16 cellular contexts compared by ENCODE assay signal in the genomic region with DNA sequence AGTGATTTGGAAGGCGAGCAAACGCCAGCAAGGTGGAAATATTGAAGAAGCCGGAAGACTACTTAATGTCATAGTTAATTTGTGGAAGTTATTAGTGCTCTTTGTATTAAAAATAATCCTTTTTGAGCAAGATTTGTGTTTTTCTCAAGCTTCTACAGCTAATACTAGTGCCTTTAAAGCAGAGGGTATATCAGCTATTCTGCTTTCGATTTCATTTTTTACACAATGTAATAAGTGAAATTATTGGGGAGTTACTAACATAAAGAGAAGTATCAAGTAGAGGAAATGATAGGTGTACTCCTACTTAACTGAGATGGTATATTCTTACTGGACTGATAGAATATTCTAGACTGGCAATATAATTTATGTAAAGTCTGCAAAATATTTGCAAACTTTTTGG.
A peak's percentile ranks its signal among the peaks of the same experiment; 100 is the strongest.
DNase-seq lines count a peak whose midpoint lies in the region; ATAC-seq, FAIRE-seq and TF ChIP-seq lines count a peak whose summit lies in the region.
"Had no signal": no experiment of that assay in that cellular context is flagged by ENCODE, and none has a peak within 500 bp of the region (broad histone marks: within the 10 kb centered on the region; RNA-seq: fewer than 3 reads in every experiment).

No MANE protein-coding gene starts in this region.

- ATAC-seq in GM12878 = peak; percentile 58

- SMC1A ChIA-PET in GM12878 (lab: Charles Lee; ENCODE audit: uncharacterized antibody, unreplicated experiment) = interaction anchor here (0.5 to 1.2 kb wide), 3 partner anchors 79 to 936 kb away, joined by 3 to 4 read pairs (median 3); no protein-coding TSS in a partner anchor

- RAD21 ChIA-PET in GM12878 (lab: Charles Lee; ENCODE audit: unreplicated experiment) = interaction anchor here (1.0 kb wide), 1 partner anchor 568 kb away, joined by 3 read pairs; no protein-coding TSS in a partner anchor

- H3K36me3 ChIP-seq in GM12878 (ENCODE audit: control insufficient read depth in 2 of 2, insufficient read depth in 2 of 2, low read length in 1 of 2) = no peaks in the 10 kb centered on the region
- no peaks in the 10 kb centered on the region for H3K36me3 ChIP-seq in skeletal muscle satellite cell (ENCODE audit: insufficient read depth, low read length)
- H3K36me3 ChIP-seq: BLaER1 treated with 17β-estradiol and CSF1 and Interleukin-3, amounts not matched to agents 10 nM and 100 nM; HAP-1 had no signal

- WGBS in GM12878 (ENCODE audit: insufficient coverage, insufficient replicate concordance, low lambda C conversion rate, missing lambda C conversion rate) = 26% methylated on average over 4 of the region's 4 CpGs

- no peak for TF ChIP-seq RAD21 in GM12878 (IDR thresholded peaks at IDR 0.05; ENCODE audit: insufficient read depth, low read depth, low read length)

- H3K27me3 Mint-ChIP-seq in neural crest cell (ENCODE audit: low read depth) = no peaks in the 10 kb centered on the region

- H3K9ac ChIP-seq in GM12878 (ENCODE audit: control insufficient read depth, insufficient read depth, low read length) (no peak overlapping the region), skeletal muscle satellite cell (ENCODE audit: low read depth, low read length) (peak overlapping the region; percentile 27)
- H3K9ac ChIP-seq: BLaER1 treated with 17β-estradiol and CSF1 and Interleukin-3, amounts not matched to agents 10 nM and 100 nM had no signal

- no peak overlapping the region for H3K27ac ChIP-seq in GM12878 (ENCODE audit: control insufficient read depth, insufficient read depth)
- H3K27ac ChIP-seq: 22Rv1; BLaER1 treated with 17β-estradiol and CSF1 and Interleukin-3, amounts not matched to agents 10 nM and 100 nM had no signal

- no peak for TF ChIP-seq EP300 in GM12878 (IDR thresholded peaks at IDR 0.05; ENCODE audit: borderline replicate concordance in 1 of 2, control insufficient read depth in 1 of 2, low read depth in 2 of 2, low read length in 2 of 2)

- no peaks in the 10 kb centered on the region for H3K27me3 ChIP-seq in GM12878 (replicated peaks in 1 of 2; ENCODE audit: control insufficient read depth in 2 of 2, insufficient read depth in 2 of 2, low read length in 1 of 2)
- H3K27me3 ChIP-seq in skeletal muscle satellite cell (ENCODE audit: control insufficient read depth, insufficient read depth, low read length) = no peaks in the 10 kb centered on the region
- H3K27me3 ChIP-seq: BLaER1 treated with 17β-estradiol and CSF1 and Interleukin-3, amounts not matched to agents 10 nM and 100 nM had no signal

- peak overlapping the region; percentile 3 for H3K27ac Mint-ChIP-seq in neural crest cell (ENCODE audit: unreplicated experiment)

- H4K20me1 ChIP-seq in GM12878 (ENCODE audit: control insufficient read depth, insufficient read depth) = no peaks in the 10 kb centered on the region
- H4K20me1 ChIP-seq: BLaER1 treated with 17β-estradiol and CSF1 and Interleukin-3, amounts not matched to agents 10 nM and 100 nM had no signal

- CTCF ChIA-PET in GM12878 (lab: Yijun Ruan, JAX) = interaction anchor here (0.9 to 1.7 kb wide), 2 partner anchors 193 to 236 kb away, joined by 4 to 6 read pairs; no protein-coding TSS in a partner anchor

- FAIRE-seq in GM12878 (lab: Jason Lieb, UNC) = no peak

- BruUV-seq in GM12878 (replicated peaks; lab: Mats Ljungman, UMichigan) = no TSS peak

- H3K9me3 ChIP-seq in GM12878 (replicated peaks; ENCODE audit: control insufficient read depth, insufficient read depth, low read length) (no peaks in the 10 kb centered on the region), skeletal muscle satellite cell (replicated peaks; ENCODE audit: low read length) (no peaks in the 10 kb centered on the region)
- H3K9me3 ChIP-seq: BLaER1 treated with 17β-estradiol and CSF1 and Interleukin-3, amounts not matched to agents 10 nM and 100 nM; HAP-1 had no signal

- H3K4me3 Mint-ChIP-seq in neural crest cell = no peak overlapping the region

- H3K79me2 ChIP-seq in GM12878 (ENCODE audit: control insufficient read depth, insufficient read depth, low read length) = no peaks in the 10 kb centered on the region

- H3K4me1 ChIP-seq in GM12878 (ENCODE audit: control insufficient read depth, insufficient read depth, low read length) (no peaks in the 10 kb centered on the region), skeletal muscle satellite cell (ENCODE audit: control insufficient read depth, insufficient read depth, low read length) (peaks cover 27% of the 10 kb centered on the region)
- H3K4me1 ChIP-seq: BLaER1 treated with 17β-estradiol and CSF1 and Interleukin-3, amounts not matched to agents 10 nM and 100 nM had no signal

- no peaks in the 10 kb centered on the region for H3K9me3 Mint-ChIP-seq in neural crest cell

- in situ Hi-C loops in GM12878 (cut with MboI) = loop anchor here (25.0 kb wide), 2 partner anchors 562 to 1062 kb away; a partner anchor contains a TSS

- no peak overlapping the region for H2AFZ ChIP-seq in GM12878 (ENCODE audit: control insufficient read depth, low read depth, low read length)

- POLR2A ChIA-PET in GM12878 (lab: Charles Lee) = interaction anchor here (0.6 kb wide), 1 partner anchor 1839 kb away, joined by 5 read pairs; no protein-coding TSS in a partner anchor

- H3K4me2 ChIP-seq in GM12878 (ENCODE audit: control insufficient read depth, insufficient read depth) = no peak overlapping the region
- peak overlapping the region; percentile 71 for H3K4me2 ChIP-seq in skeletal muscle satellite cell (ENCODE audit: low read length)
- H3K4me2 ChIP-seq: BLaER1 treated with 17β-estradiol and CSF1 and Interleukin-3, amounts not matched to agents 10 nM and 100 nM had no signal

- no peak overlapping the region for H3K4me3 ChIP-seq in GM12878
- H3K4me3 ChIP-seq in skeletal muscle satellite cell (ENCODE audit: low read length) = peak overlapping the region; percentile 53
- H3K4me3 ChIP-seq: BLaER1 treated with 17β-estradiol and CSF1 and Interleukin-3, amounts not matched to agents 10 nM and 100 nM; HAP-1 had no signal

- DNase-seq in NOMO-1 treated with DMSO at 0.1 percent for 48 hours (lab: John Stamatoyannopoulos, UW; ENCODE audit: unreplicated experiment) (peak; percentile 3), NOMO-1 treated with dmso at 0.1 percent for 144 hours (lab: John Stamatoyannopoulos, UW; ENCODE audit: unreplicated experiment) (no peak), GM12878 (ENCODE audit: low read depth, low spot score) (no peak), neural crest cell (ENCODE audit: low read depth, low spot score) (no peak), UCSD-AML1 (lab: John Stamatoyannopoulos, UW; ENCODE audit: unreplicated experiment) (no peak), NCI-H1092 treated with DMSO at 0.1 percent for 48 hours (lab: John Stamatoyannopoulos, UW) (no peak)
- no peak for DNase-seq in effector CD4-positive, alpha-beta T cell
- DNase-seq: DMS 273 treated with DMSO at 0.1 percent for 48 hours, Kasumi-1, MV-4-11, NCI-H1436 treated with DMSO at 0.1 percent for 48 hours, NCI-H2081 treated with DMSO at 0.1 percent for 48 hours had no signal

- no peak for TF ChIP-seq POLR2A in GM12878 (IDR thresholded peaks at IDR 0.05; ENCODE audit: low read depth, low read length)

- intact Hi-C loops in GM12878 (cut with micrococcal nuclease; ENCODE audit: unreplicated experiment) = loop anchor here (5.0 kb wide), 4 partner anchors 193 to 997 kb away; no protein-coding TSS in a partner anchor

- TF ChIP-seq CTCF in GM12878 (IDR thresholded peaks at IDR 0.05 in 2 of 3, conservative IDR thresholded peaks at IDR 0.05 in 1 of 3; ENCODE audit: control insufficient read depth in 2 of 3, extremely low read depth in 1 of 3, insufficient read depth in 1 of 3, low read depth in 3 of 3, low read length in 3 of 3) (no peak), neural crest cell (conservative IDR thresholded peaks at IDR 0.05) (no peak)

- no peaks in the 10 kb centered on the region for H3K36me3 Mint-ChIP-seq in neural crest cell (ENCODE audit: low read depth)

- H3K4me1 Mint-ChIP-seq in neural crest cell = peaks cover 40% of the 10 kb centered on the region

TF ChIP-seq in GM12878, 131 proteins besides CTCF, POLR2A, EP300 and RAD21:
- TF ChIP-seq DPF2 (IDR thresholded peaks at IDR 0.05) = no peak
- TF ChIP-seq RCOR1 (conservative IDR thresholded peaks at IDR 0.05; ENCODE audit: low read depth, low read length) = no peak
- no peak for TF ChIP-seq TAF1 (IDR thresholded peaks at IDR 0.05; ENCODE audit: borderline replicate concordance, low read depth, low read length)
- TF ChIP-seq, protein P1, sequence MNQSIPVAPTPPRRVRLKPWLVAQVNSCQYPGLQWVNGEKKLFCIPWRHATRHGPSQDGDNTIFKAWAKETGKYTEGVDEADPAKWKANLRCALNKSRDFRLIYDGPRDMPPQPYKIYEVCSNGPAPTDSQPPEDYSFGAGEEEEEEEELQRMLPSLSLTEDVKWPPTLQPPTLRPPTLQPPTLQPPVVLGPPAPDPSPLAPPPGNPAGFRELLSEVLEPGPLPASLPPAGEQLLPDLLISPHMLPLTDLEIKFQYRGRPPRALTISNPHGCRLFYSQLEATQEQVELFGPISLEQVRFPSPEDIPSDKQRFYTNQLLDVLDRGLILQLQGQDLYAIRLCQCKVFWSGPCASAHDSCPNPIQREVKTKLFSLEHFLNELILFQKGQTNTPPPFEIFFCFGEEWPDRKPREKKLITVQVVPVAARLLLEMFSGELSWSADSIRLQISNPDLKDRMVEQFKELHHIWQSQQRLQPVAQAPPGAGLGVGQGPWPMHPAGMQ (IDR thresholded peaks at IDR 0.05; ENCODE audit: borderline replicate concordance) = no peak
- no peak for TF ChIP-seq TBL1XR1 (IDR thresholded peaks at IDR 0.05; ENCODE audit: low read depth, low read length)
- no peak for TF ChIP-seq POU2F2 (IDR thresholded peaks at IDR 0.05; ENCODE audit: borderline replicate concordance, low read depth, low read length)
- TF ChIP-seq, protein P2, sequence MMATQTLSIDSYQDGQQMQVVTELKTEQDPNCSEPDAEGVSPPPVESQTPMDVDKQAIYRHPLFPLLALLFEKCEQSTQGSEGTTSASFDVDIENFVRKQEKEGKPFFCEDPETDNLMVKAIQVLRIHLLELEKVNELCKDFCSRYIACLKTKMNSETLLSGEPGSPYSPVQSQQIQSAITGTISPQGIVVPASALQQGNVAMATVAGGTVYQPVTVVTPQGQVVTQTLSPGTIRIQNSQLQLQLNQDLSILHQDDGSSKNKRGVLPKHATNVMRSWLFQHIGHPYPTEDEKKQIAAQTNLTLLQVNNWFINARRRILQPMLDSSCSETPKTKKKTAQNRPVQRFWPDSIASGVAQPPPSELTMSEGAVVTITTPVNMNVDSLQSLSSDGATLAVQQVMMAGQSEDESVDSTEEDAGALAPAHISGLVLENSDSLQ (IDR thresholded peaks at IDR 0.05) = no peak
- TF ChIP-seq GABPA (IDR thresholded peaks at IDR 0.05; ENCODE audit: low read depth) = no peak
